In the genomic region with DNA sequence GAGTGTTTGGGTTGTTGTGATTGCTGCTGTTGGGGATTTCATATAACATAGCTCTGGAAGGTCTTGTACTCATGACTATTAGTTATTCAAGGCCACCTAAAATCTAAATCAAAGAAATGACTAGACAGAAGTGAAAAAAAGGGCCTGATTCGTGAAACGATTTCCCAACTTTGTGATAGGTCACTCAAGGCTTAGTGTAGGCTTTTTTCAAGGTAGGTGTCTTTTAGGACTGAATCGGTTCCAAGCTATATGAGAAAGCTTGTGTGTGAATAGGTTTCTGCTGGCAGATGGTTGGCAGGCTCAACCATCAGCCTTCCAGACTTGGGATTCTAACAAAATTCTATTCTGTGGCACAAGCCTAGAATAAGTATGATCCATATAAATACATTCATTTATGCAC, we compare ENCODE assay signal across 13 cellular contexts.
DNase-seq lines count a peak whose midpoint lies in the region; ATAC-seq and TF ChIP-seq lines count a peak whose summit lies in the region.
"Had no signal": no experiment of that assay in that cellular context is flagged by ENCODE, and none has a peak within 500 bp of the region (broad histone marks: within the 10 kb centered on the region; RNA-seq: fewer than 3 reads in every experiment).

No MANE protein-coding gene starts in this region.

- H3K27me3 ChIP-seq in IMR-90 (ENCODE audit: control insufficient read depth, insufficient read depth, low read length) (no peaks in the 10 kb centered on the region), thoracic aorta (replicated peaks; ENCODE audit: insufficient read depth) (no peaks in the 10 kb centered on the region)
- H3K27me3 ChIP-seq: foreskin keratinocyte, SJCRH30 had no signal

- H4K91ac ChIP-seq in IMR-90 (ENCODE audit: insufficient read depth, low read depth, low read length) = no peak overlapping the region

- TF ChIP-seq CTCF in IMR-90 (conservative IDR thresholded peaks at IDR 0.05; ENCODE audit: low read depth, low read length) = no peak
- no peak for TF ChIP-seq CTCF in thoracic aorta (IDR thresholded peaks at IDR 0.05)
- no peak for TF ChIP-seq CTCF in mucosa of descending colon (IDR thresholded peaks at IDR 0.05)

- WGBS in IMR-90 (ENCODE audit: extremely low coverage in 2 of 2, insufficient read length in 1 of 2), 2 experiments = 93% methylated on average over 2 of the region's 3 CpGs; no CpG with 5 or more reads in 1 of the 2 experiments

- H2BK120ac ChIP-seq in IMR-90 (ENCODE audit: low read depth, low read length) = peak overlapping the region; percentile 8; the same call in 1 of the 2 replicates

- no TSS peak for BruUV-seq in IMR-90 (replicated peaks; lab: Mats Ljungman, UMichigan)

- no peak overlapping the region for H3K56ac ChIP-seq in IMR-90 (ENCODE audit: extremely low read depth, insufficient read depth, low read length)

- CTCF ChIA-PET in IMR-90 (lab: Yijun Ruan, JAX) = no interaction called here

- no peak overlapping the region for H2AK9ac ChIP-seq in IMR-90 (replicated peaks; ENCODE audit: low read depth, low read length, poor library complexity)

- intact Hi-C loops in IMR-90 (cut with micrococcal nuclease) (no loop called here), mucosa of descending colon (cut with DNase I, micrococcal nuclease) (no loop called here)

- H3K27ac ChIP-seq in IMR-90 (ENCODE audit: insufficient read depth, low read length) (no peak overlapping the region), thoracic aorta (peak overlapping the region; percentile 54 to 76)
- H3K27ac ChIP-seq: foreskin keratinocyte, SJCRH30, WERI-Rb-1 had no signal

- peak overlapping the region; percentile 1 for H4K5ac ChIP-seq in IMR-90 (ENCODE audit: low read depth, low read length)

- in situ Hi-C loops in IMR-90 (cut with MboI; ENCODE audit: low sequenced_read_pairs) = no loop called here

- no peak for TF ChIP-seq RAD21 in IMR-90 (IDR thresholded peaks at IDR 0.05; ENCODE audit: low read length)

- peak overlapping the region; percentile 78; the same call in 1 of the 2 replicates for H3K18ac ChIP-seq in IMR-90 (ENCODE audit: low read depth, low read length)

- H3K36me3 ChIP-seq in IMR-90 (ENCODE audit: control insufficient read depth, insufficient read depth, low read length) (no peaks in the 10 kb centered on the region), thoracic aorta (no peaks in the 10 kb centered on the region), mucosa of descending colon (ENCODE audit: low read depth) (no peaks in the 10 kb centered on the region)
- H3K36me3 ChIP-seq: SJCRH30, WERI-Rb-1 had no signal

- TF ChIP-seq POLR2A in IMR-90 (IDR thresholded peaks at IDR 0.05; ENCODE audit: low read depth, low read length) = no peak

- DNase-seq in IMR-90 (no peak), cerebellum (ENCODE audit: low spot score) (peak; percentile 66), middle frontal gyrus (ENCODE audit: extremely low spot score, low spot score) (peak; percentile 40), thoracic aorta (ENCODE audit: low spot score) (no peak), NCI-H748 treated with DMSO at 0.1 percent for 48 hours (lab: John Stamatoyannopoulos, UW) (no peak), mucosa of descending colon (no peak), NAMALWA (ENCODE audit: low spot score) (no peak), NCI-H2171 treated with DMSO at 0.1 percent for 48 hours (lab: John Stamatoyannopoulos, UW) (no peak)
- DNase-seq: DMS79, foreskin keratinocyte, NCI-H2227 treated with DMSO at 0.1 percent for 48 hours, SJCRH30, WERI-Rb-1 had no signal

- 0 out of 4 replicates have a peak overlapping the region, but pooled peaks of 1 of the 2 experiments have one; percentile 12 for H4K8ac ChIP-seq in IMR-90 (ENCODE audit: low read depth in 2 of 2, low read length in 2 of 2)

- H2AFZ ChIP-seq in IMR-90 (replicated peaks; ENCODE audit: low read length, poor library complexity) = no peak overlapping the region

- peak overlapping the region; percentile 4 for H2BK5ac ChIP-seq in IMR-90 (ENCODE audit: low read depth, low read length, poor library complexity, severe bottlenecking)

- H3K9me3 ChIP-seq in IMR-90 (ENCODE audit: control insufficient read depth, insufficient read depth, low read length) (no peaks in the 10 kb centered on the region), thoracic aorta (no peaks in the 10 kb centered on the region), mucosa of descending colon (no peaks in the 10 kb centered on the region)
- H3K9me3 ChIP-seq: SJCRH30 had no signal

- dilution Hi-C loops in IMR-90 (cut with HindIII; ENCODE audit: low sequenced_read_pairs, unreplicated experiment) = no loop called here

- peak overlapping the region; percentile 52; the same call in 1 of the 2 replicates for H2AK5ac ChIP-seq in IMR-90 (ENCODE audit: low read depth, low read length)

- H3K4me3 ChIP-seq in IMR-90 (ENCODE audit: insufficient read depth, low read depth, low read length) (no peak overlapping the region), thoracic aorta (peak overlapping the region; percentile 35), mucosa of descending colon (no peak overlapping the region)
- H3K4me3 ChIP-seq: SJCRH30 had no signal

- no peak overlapping the region for H3K9ac ChIP-seq in IMR-90 (ENCODE audit: low read depth, low read length)

- H3K23ac ChIP-seq in IMR-90 (ENCODE audit: low read depth, low read length) = peak overlapping the region; percentile 24; the same call in 1 of the 2 replicates

- H3K4me2 ChIP-seq in IMR-90 (ENCODE audit: low read depth, low read length) = peak overlapping the region; percentile 89

- H3K14ac ChIP-seq in IMR-90 (replicated peaks; ENCODE audit: low read depth, low read length) = no peak overlapping the region; the same call in 1 of the 2 replicates

- H3K4ac ChIP-seq in IMR-90 (ENCODE audit: low read depth, low read length) = no peak overlapping the region

- no peak overlapping the region for H2BK20ac ChIP-seq in IMR-90 (ENCODE audit: low read depth, low read length)

- no peaks in the 10 kb centered on the region for H4K20me1 ChIP-seq in IMR-90 (ENCODE audit: insufficient read depth, low read length)

- H2BK15ac ChIP-seq in IMR-90 (ENCODE audit: low read depth, low read length) = no peak overlapping the region

- POLR2A ChIA-PET in IMR-90 (lab: Charles Lee; ENCODE audit: unreplicated experiment) = interaction anchor here (0.9 kb wide), 1 partner anchor 9 kb away, joined by 3 read pairs; no protein-coding TSS in a partner anchor

- peaks cover 25 to 41% of the 10 kb centered on the region in 2 experiments; a peak in 3 of 4 replicates for H3K79me1 ChIP-seq in IMR-90 (ENCODE audit: low read depth in 1 of 2, low read length in 2 of 2)

- H3K9me1 ChIP-seq in IMR-90 (ENCODE audit: insufficient read depth, low read length) = no peaks in the 10 kb centered on the region

- H3K4me1 ChIP-seq in IMR-90 (ENCODE audit: control insufficient read depth, insufficient read depth, low read length) (peaks cover 21% of the 10 kb centered on the region), thoracic aorta (ENCODE audit: control insufficient read depth in 1 of 2, low read depth in 2 of 2) (peaks cover 28 to 50% of the 10 kb centered on the region in 2 donors), mucosa of descending colon (ENCODE audit: low read depth) (no peaks in the 10 kb centered on the region)
- H3K4me1 ChIP-seq: SJCRH30 had no signal

- ATAC-seq in IMR-90 (ENCODE audit: low read depth) (peak; percentile 9), thoracic aorta (ENCODE audit: insufficient number of reproducible peaks, low FRiP score, low read depth) (no peak), mucosa of descending colon (no peak)
- ATAC-seq: foreskin keratinocyte had no signal

TF ChIP-seq in IMR-90, 13 proteins besides CTCF, POLR2A, EP300 and RAD21:
- TF ChIP-seq RFX5 (IDR thresholded peaks at IDR 0.05; ENCODE audit: low read depth, low read length) (no peak), CEBPB (IDR thresholded peaks at IDR 0.05; ENCODE audit: low read depth, low read length) (no peak), CHD1 (IDR thresholded peaks at IDR 0.05; ENCODE audit: low read depth, low read length) (no peak), MAFK (IDR thresholded peaks at IDR 0.05; ENCODE audit: low read depth, low read length) (no peak)
TF ChIP-seq in IMR-90: peak in this region for 0.

Comparison
In these comparisons a context has a peak if more than half of its experiments do, and no peak if none do; other contexts are left out.
1. DNase-seq: peak in cerebellum (single experiment) and middle frontal gyrus (single experiment); none in IMR-90 (single experiment), thoracic aorta (single experiment), NCI-H748 treated with DMSO at 0.1 percent for 48 hours (single experiment), mucosa of descending colon (0 of 3), NAMALWA (single experiment) and NCI-H2171 treated with DMSO at 0.1 percent for 48 hours (single experiment).